Comparison of ENCODE assay signal across 19 cellular contexts in genomic region chr3:66382142-66382541, GRCh38.
"Had no signal": no experiment of that assay in that cellular context is flagged by ENCODE, and none has a peak within 500 bp of the region (broad histone marks: within the 10 kb centered on the region; RNA-seq: fewer than 3 reads in every experiment).

No MANE protein-coding gene starts in this region.

- ATAC-seq: activated CD4-positive, alpha-beta T cell treated with anti-CD3 and anti-CD28 coated beads for 36 hours; activated CD8-positive, alpha-beta memory T cell treated with anti-CD3 and anti-CD28 coated beads, Interleukin-2, amount 10 ng/mL, durations not matched to agents 7 days and 5 days; effector memory CD8-positive, alpha-beta T cell; foreskin keratinocyte; left lung had no signal

- H3K9me3 Mint-ChIP-seq: dendritic cell treated with granulocyte-macrophage colony-stimulating factor and Interleukin-4, amounts not matched to agents 40 ng/mL and 50 ng/mL, for 4 days; effector memory CD8-positive, alpha-beta T cell; natural killer cell treated with Interleukin-12 subunit alpha and Interleukin-12 subunit beta and Interleukin-15 and Interleukin-18, amount 100 ng/mL, for 72 hours had no signal

- H3K27me3 Mint-ChIP-seq: activated CD4-positive, alpha-beta T cell treated with anti-CD3 and anti-CD28 coated beads for 36 hours; activated CD8-positive, alpha-beta memory T cell treated with anti-CD3 and anti-CD28 coated beads, Interleukin-2, amount 10 ng/mL, durations not matched to agents 7 days and 5 days; activated naive CD4-positive, alpha-beta T cell treated with anti-CD3 and anti-CD28 coated beads, Interleukin-2, amount 10 ng/mL, durations not matched to agents 7 days and 5 days; dendritic cell treated with granulocyte-macrophage colony-stimulating factor and Interleukin-4, amounts not matched to agents 40 ng/mL and 50 ng/mL, for 4 days; effector memory CD8-positive, alpha-beta T cell; natural killer cell treated with Interleukin-12 subunit alpha and Interleukin-12 subunit beta and Interleukin-15 and Interleukin-18, amount 100 ng/mL, for 72 hours had no signal

- H3K36me3 ChIP-seq: uterus had no signal

- H3K4me1 ChIP-seq: foreskin keratinocyte, left lung, uterus had no signal

- H3K27ac ChIP-seq: epithelial cell of prostate, foreskin keratinocyte, left lung, SK-N-MC, spleen, uterus had no signal

- H3K27ac Mint-ChIP-seq: activated CD4-positive, alpha-beta T cell treated with anti-CD3 and anti-CD28 coated beads for 36 hours; activated CD8-positive, alpha-beta memory T cell treated with anti-CD3 and anti-CD28 coated beads, Interleukin-2, amount 10 ng/mL, durations not matched to agents 7 days and 5 days; activated naive CD4-positive, alpha-beta T cell treated with anti-CD3 and anti-CD28 coated beads, Interleukin-2, amount 10 ng/mL, durations not matched to agents 7 days and 5 days; dendritic cell treated with granulocyte-macrophage colony-stimulating factor and Interleukin-4, amounts not matched to agents 40 ng/mL and 50 ng/mL, for 4 days; effector memory CD8-positive, alpha-beta T cell; mesothelial cell of epicardium; natural killer cell treated with Interleukin-12 subunit alpha and Interleukin-12 subunit beta and Interleukin-15 and Interleukin-18, amount 100 ng/mL, for 72 hours had no signal

- H3K4me3 ChIP-seq: left lung, SK-N-MC, spleen, transverse colon, uterus had no signal

- H3K4me3 Mint-ChIP-seq: activated CD4-positive, alpha-beta T cell treated with anti-CD3 and anti-CD28 coated beads for 36 hours; activated CD8-positive, alpha-beta memory T cell treated with anti-CD3 and anti-CD28 coated beads, Interleukin-2, amount 10 ng/mL, durations not matched to agents 7 days and 5 days; activated naive CD4-positive, alpha-beta T cell treated with anti-CD3 and anti-CD28 coated beads, Interleukin-2, amount 10 ng/mL, durations not matched to agents 7 days and 5 days; dendritic cell treated with granulocyte-macrophage colony-stimulating factor and Interleukin-4, amounts not matched to agents 40 ng/mL and 50 ng/mL, for 4 days; effector memory CD8-positive, alpha-beta T cell; mesothelial cell of epicardium; natural killer cell treated with Interleukin-12 subunit alpha and Interleukin-12 subunit beta and Interleukin-15 and Interleukin-18, amount 100 ng/mL, for 72 hours had no signal

- DNase-seq: activated CD4-positive, alpha-beta T cell treated with anti-CD3 and anti-CD28 coated beads for 36 hours; activated CD4-positive, alpha-beta T cell treated with anti-CD3 and anti-CD28 coated beads, Interleukin-2, amount 50 U/mL, for 48 hours; activated CD8-positive, alpha-beta memory T cell treated with anti-CD3 and anti-CD28 coated beads, Interleukin-2, amount 10 ng/mL, durations not matched to agents 7 days and 5 days; activated effector memory CD4-positive, alpha-beta T cell treated with Interleukin-2 at 50 U/mL for 16 hours; activated naive CD4-positive, alpha-beta T cell treated with anti-CD3 and anti-CD28 coated beads, Interleukin-2, amount 10 ng/mL, durations not matched to agents 7 days and 5 days; cerebellar nuclear complex; effector memory CD8-positive, alpha-beta T cell; foreskin keratinocyte; kidney; spleen; stimulated activated naive CD4-positive, alpha-beta T cell treated with Interleukin-2 at 50 U/mL for 16 hours; transverse colon; uterus had no signal

- H3K9me3 ChIP-seq: left lung, transverse colon, uterus had no signal

- H3K27me3 ChIP-seq: foreskin keratinocyte, left lung, spleen, transverse colon, uterus had no signal
